Comparison of ENCODE assay signal across 8 cellular contexts in genomic region chr7:64794171-64794844, GRCh38. TPM values are rescaled to one million over a fixed set of nuclear protein-coding genes. Genes with fewer than 3 reads are reported as not detected.
DNase-seq lines count a peak whose midpoint lies in the region; ATAC-seq and TF ChIP-seq lines count a peak whose summit lies in the region.

TSS of gene ZNF138 (plus strand) at chr7:64794428. CDS start at chr7:64794569, 141 bp downstream.

- no peaks in the 10 kb centered on the region for H3K9me3 ChIP-seq in aorta (ENCODE audit: control insufficient read depth, low read length)

- 0% methylated on average over 32 of the region's 32 CpGs for WGBS in aorta, 2 donors

- no peaks in the 10 kb centered on the region for H3K4me1 ChIP-seq in aorta (ENCODE audit: control insufficient read depth in 1 of 2, insufficient read depth in 2 of 2, low read length in 2 of 2)

- in situ Hi-C loops in astrocyte of the spinal cord (cut with HindIII; ENCODE audit: low sequenced_read_pairs): no loop called here

- no peaks in the 10 kb centered on the region for H3K27me3 ChIP-seq in aorta (ENCODE audit: control insufficient read depth in 1 of 2, insufficient read depth in 2 of 2, low read length in 1 of 2)

- no peaks in the 10 kb centered on the region for H3K36me3 ChIP-seq in aorta (ENCODE audit: control insufficient read depth in 1 of 2, insufficient read depth in 2 of 2, low read length in 1 of 2)

- peak; percentile 100 for ATAC-seq in GM18511 (IDR thresholded peaks at IDR 0.05; ENCODE audit: unreplicated experiment)
- peak; percentile 100 for ATAC-seq in HG03025 (IDR thresholded peaks at IDR 0.05; ENCODE audit: low FRiP score, unreplicated experiment)
- peak; percentile 99 for ATAC-seq in aorta (ENCODE audit: low FRiP score)

- TF ChIP-seq CTCF in astrocyte of the spinal cord (IDR thresholded peaks at IDR 0.05; ENCODE audit: low read depth, low read length): no peak

- DNase-seq in NCI-H2029 treated with DMSO at 0.1 percent for 48 hours (lab: John Stamatoyannopoulos, UW) (peak; percentile 96), T1000 (lab: John Stamatoyannopoulos, UW) (peak; percentile 93), astrocyte of the spinal cord (ENCODE audit: low read depth, low spot score) (peak; percentile 95), hippocampal formation (lab: John Stamatoyannopoulos, UW) (peak; percentile 91 to 95), renal cortical epithelial cell (ENCODE audit: low read depth) (peak; percentile 89), aorta (peak; percentile 97 to 98)

- H3K4me3 ChIP-seq in astrocyte of the spinal cord (ENCODE audit: low read depth, low read length) (peak within 1 kb of the TSS; percentile 87), aorta (ENCODE audit: low read length in 2 of 2) (peak within 1 kb of the TSS; percentile 58 to 62)

- peak within 1 kb of the TSS in 1 of 2 donors; percentile 43 for H3K27ac ChIP-seq in aorta (ENCODE audit: low read depth in 1 of 2, low read length in 2 of 2)

- intact Hi-C loops in aorta (cut with DNase I): loop anchor here (5.0 to 10.0 kb wide), 2 partner anchors 130 to 578 kb away; partner anchors contain the start of genes ZNF107 (in 1 of the 2) and ZNF92 (in 1 of the 2)

RNA-seq across cellular contexts. Expression of gene ZNF138, which starts in this region (rescaled TPM):
- total RNA-seq in renal cortical epithelial cell (5.9 and 16.2 TPM in 2 replicates), aorta (1 to 10 TPM; 6.1 to 9.2 TPM)
- 1 to 10 TPM; 2.0 to 3.6 TPM for polyA plus RNA-seq in aorta
